ENCODE assay signal across 22 cellular contexts in genomic region chr16:57637965-57638364, GRCh38. TPM values are rescaled to one million over a fixed set of nuclear protein-coding genes. Genes with fewer than 3 reads are reported as not detected.
A peak's percentile ranks its signal among the peaks of the same experiment; 100 is the strongest.
DNase-seq lines count a peak whose midpoint lies in the region; ATAC-seq and TF ChIP-seq lines count a peak whose summit lies in the region.
"Had no signal": no experiment of that assay in that cellular context is flagged by ENCODE, and none has a peak within 500 bp of the region (broad histone marks: within the 10 kb centered on the region; RNA-seq: fewer than 3 reads in every experiment).

No MANE protein-coding gene starts in this region.

- H3K27me3 ChIP-seq in lung (ENCODE audit: control insufficient read depth, insufficient read depth) (no peaks in the 10 kb centered on the region), ovary (no peaks in the 10 kb centered on the region)

- peak overlapping the region; percentile 49 to 82 for H3K27ac ChIP-seq in lung (ENCODE audit: low read depth in 1 of 2, low read length in 1 of 2)
- peak overlapping the region in 11 of 21 experiments; percentile 6 to 76 (median 40) for H3K27ac ChIP-seq in skin epidermis
- H3K27ac ChIP-seq in ovary = no peak overlapping the region

- H3K4me3 Mint-ChIP-seq in central memory CD8-positive, alpha-beta T cell = no peak overlapping the region
- H3K4me3 Mint-ChIP-seq: activated naive CD8-positive, alpha-beta T cell had no signal

- no peak for TF ChIP-seq EP300 in ovary (IDR thresholded peaks at IDR 0.05)

- peak overlapping the region; percentile 79 for H3K27ac Mint-ChIP-seq in central memory CD8-positive, alpha-beta T cell (ENCODE audit: low read depth)
- H3K27ac Mint-ChIP-seq: activated naive CD8-positive, alpha-beta T cell had no signal

- intact Hi-C loops in ovary (cut with DNase I) = no loop called here

- peaks cover 34% of the 10 kb centered on the region for H3K4me1 Mint-ChIP-seq in central memory CD8-positive, alpha-beta T cell

- no peak for ATAC-seq in central memory CD8-positive, alpha-beta T cell (replicated peaks; ENCODE audit: extremely low read depth, poor library complexity, severe bottlenecking)
- ATAC-seq in lung (ENCODE audit: insufficient read depth, low FRiP score) (no peak), omental fat pad (ENCODE audit: low FRiP score) (no peak), GM18907 (IDR thresholded peaks at IDR 0.05; ENCODE audit: unreplicated experiment) (no peak)

- H3K36me3 ChIP-seq in lung (ENCODE audit: control insufficient read depth in 2 of 2, insufficient read depth in 2 of 2, low read length in 2 of 2) (no peaks in the 10 kb centered on the region), ovary (no peaks in the 10 kb centered on the region)

- no peaks in the 10 kb centered on the region for H3K27me3 Mint-ChIP-seq in central memory CD8-positive, alpha-beta T cell
- H3K27me3 Mint-ChIP-seq: activated naive CD8-positive, alpha-beta T cell had no signal

- TF ChIP-seq POLR2A in ovary (IDR thresholded peaks at IDR 0.05) = no peak

- H3K36me3 Mint-ChIP-seq in central memory CD8-positive, alpha-beta T cell (ENCODE audit: insufficient read depth) = peaks cover 7% of the 10 kb centered on the region
- H3K36me3 Mint-ChIP-seq: activated naive CD8-positive, alpha-beta T cell had no signal

- peak; percentile 72 to 86 for DNase-seq in NCI-H524 (lab: John Stamatoyannopoulos, UW)
- DNase-seq in central memory CD8-positive, alpha-beta T cell (ENCODE audit: low spot score in 2 of 2) = no peak
- DNase-seq in lung (ENCODE audit: low spot score) = no peak
- no peak for DNase-seq in omental fat pad (ENCODE audit: low spot score)
- no peak for DNase-seq in ovary
- no peak for DNase-seq in Ammon's horn (ENCODE audit: low spot score)
- DNase-seq: activated CD4-positive, alpha-beta T cell treated with anti-CD3 and anti-CD28 coated beads for 48 hours; activated T-cell treated with anti-CD3 and anti-CD28 coated beads, Interleukin-2, amount 50 U/mL, for 1 hour; Caco-2; glutamatergic neuron; NCI-H187; NCI-H446 treated with DMSO at 0.1 percent for 48 hours; OCI-M1; stimulated activated CD4-positive, alpha-beta T cell treated with anti-CD3 and anti-CD28 coated beads, Interleukin-4, amount 100 ng/mL, for 4 hours; T1000 had no signal

- H3K9me3 Mint-ChIP-seq in central memory CD8-positive, alpha-beta T cell = no peaks in the 10 kb centered on the region

- TF ChIP-seq CTCF in lung (IDR thresholded peaks at IDR 0.05; ENCODE audit: control extremely low read depth, extremely low read depth) (no peak), omental fat pad (IDR thresholded peaks at IDR 0.05) (no peak), ovary (IDR thresholded peaks at IDR 0.05) (no peak)

- H3K9me3 ChIP-seq in lung (ENCODE audit: control insufficient read depth in 2 of 2, insufficient read depth in 1 of 2, low read length in 1 of 2) (no peaks in the 10 kb centered on the region), ovary (no peaks in the 10 kb centered on the region)
- H3K9me3 ChIP-seq: Caco-2 had no signal

- peaks cover 0 to 38% of the 10 kb centered on the region in 2 donors for H3K4me1 ChIP-seq in lung (ENCODE audit: control insufficient read depth in 2 of 2, insufficient read depth in 2 of 2, low read length in 2 of 2)
- H3K4me1 ChIP-seq in ovary (ENCODE audit: insufficient read depth) = no peaks in the 10 kb centered on the region

- H3K4me3 ChIP-seq in lung (no peak overlapping the region), skin epidermis (no peak overlapping the region), ovary (no peak overlapping the region)

- 78 to 88% methylated on average over 6 of the region's 6 CpGs for WGBS in lung, 2 donors
- 70 to 82% (median 72%) methylated on average over 6 of the region's 6 CpGs for WGBS in ovary, 3 donors

RNA-seq across cellular contexts. Expression of gene ADGRG1, which starts 9.5 kb away (rescaled TPM):
- 10 to 100 TPM in 1 of 2 donors, 1 to 10 TPM in 1; 8.8 to 74.4 TPM for total RNA-seq in lung
- polyA plus RNA-seq in lung = 10 to 100 TPM; 18.9 to 37.2 TPM
- total RNA-seq in omental fat pad = 10 to 100 TPM; 15.3 to 99.1 (median 70.5) TPM
- 10 to 100 TPM in 4 of 7 donors, 1 to 10 TPM in 3; 6.2 to 54.0 (median 20.4) TPM for total RNA-seq in ovary
- 1 to 10 TPM; 6.9 to 9.1 TPM for polyA plus RNA-seq in ovary

RNA-seq across cellular contexts. Expression of gene ADGRG3, which starts 30.1 kb away (rescaled TPM):
- total RNA-seq in lung (10 to 100 TPM in 1 of 2 donors, 1 to 10 TPM in 1; 3.9 to 14.8 TPM), omental fat pad (10 to 100 TPM in 1 of 4 donors, 1 to 10 TPM in 3; 2.3 to 17.7 (median 4.4) TPM), ovary (1 to 10 TPM in 3 of 7 donors, under 1 TPM in 4; 0.40 to 1.7 (median 0.92) TPM)
- polyA plus RNA-seq in lung (10 to 100 TPM in 1 of 2 donors, 1 to 10 TPM in 1; 1.8 to 66.2 TPM), ovary (1 to 10 TPM in 1 of 2 donors, under 1 TPM in 1; 0.88 to 1.2 TPM)
- total RNA-seq: G401, H4, HT1080, SK-MEL-5 had no signal

RNA-seq across cellular contexts. Expression of gene DRC7, which starts 56.6 kb away (rescaled TPM):
- total RNA-seq in lung = 10 to 100 TPM in 1 of 2 donors, 1 to 10 TPM in 1; 8.6 to 10.9 TPM
- polyA plus RNA-seq in lung = 1 to 10 TPM; 2.5 to 4.2 TPM
- under 1 TPM in 1 of 4 donors, not detected in 3; 0.65 TPM for total RNA-seq in omental fat pad
- total RNA-seq in ovary = 10 to 100 TPM in 1 of 7 donors, 1 to 10 TPM in 1, under 1 TPM in 3, not detected in 2; 0.36 to 12.5 (median 0.84) TPM
- polyA plus RNA-seq in ovary = under 1 TPM in 1 of 2 donors, not detected in 1; 0.07 TPM
- total RNA-seq: G401, HT1080, SK-MEL-5 had no signal

Comparison
In these comparisons a context has a peak if more than half of its experiments do, and no peak if none do; other contexts are left out.
1. DNase-seq: peak in NCI-H524 (2 of 2); none in central memory CD8-positive, alpha-beta T cell (0 of 2), lung (single experiment), omental fat pad (single experiment), ovary (0 of 5) and Ammon's horn (single experiment).
2. H3K27ac ChIP-seq: peak in lung (2 of 2) and skin epidermis (11 of 21); none in ovary (0 of 2).